ENCODE assay signal across 10 cellular contexts in genomic region chr9:89482056-89482784, GRCh38. TPM values are rescaled to one million over a fixed set of nuclear protein-coding genes. Genes with fewer than 3 reads are reported as not detected.
DNase-seq lines count a peak whose midpoint lies in the region; ATAC-seq and TF ChIP-seq lines count a peak whose summit lies in the region.
"Had no signal": no experiment of that assay in that cellular context is flagged by ENCODE, and none has a peak within 500 bp of the region (broad histone marks: within the 10 kb centered on the region; RNA-seq: fewer than 3 reads in every experiment).

No MANE protein-coding gene starts in this region.

- peak overlapping the region; percentile 82 to 97 (median 92) for H3K27ac Mint-ChIP-seq in CD8-positive, alpha-beta memory T cell
- peak overlapping the region; percentile 67 for H3K27ac Mint-ChIP-seq in WTC11

- TF ChIP-seq POLR2A in prostate gland (IDR thresholded peaks at IDR 0.05) = no peak

- POLR2A ChIA-PET in CD8-positive, alpha-beta memory T cell (lab: Charles Lee) = interaction anchor here (0.5 to 1.8 kb wide), 13 partner anchors 7 to 172 kb away, joined by 3 to 16 read pairs (median 4); partner anchors contain the start of gene CKS2
- POLR2A ChIA-PET in WTC11 (lab: Charles Lee) = no interaction called here

- peak overlapping the region; percentile 44 for H3K4me3 ChIP-seq in CD8-positive, alpha-beta memory T cell (ENCODE audit: low read length)
- H3K4me3 ChIP-seq in coronary artery = no peak overlapping the region
- no peak overlapping the region for H3K4me3 ChIP-seq in prostate gland

- H3K36me3 ChIP-seq in CD8-positive, alpha-beta memory T cell (ENCODE audit: insufficient read depth, low read length) = peaks cover 8% of the 10 kb centered on the region
- no peaks in the 10 kb centered on the region for H3K36me3 ChIP-seq in prostate gland

- peaks cover 0 to 3% (median 0%) of the 10 kb centered on the region in 5 donors for H3K9me3 Mint-ChIP-seq in CD8-positive, alpha-beta memory T cell
- peaks cover 7% of the 10 kb centered on the region; the same call in 1 of the 2 replicates for H3K9me3 Mint-ChIP-seq in WTC11

- H3K36me3 Mint-ChIP-seq in CD8-positive, alpha-beta memory T cell = peaks cover 10 to 60% (median 21%) of the 10 kb centered on the region in 3 donors
- peaks cover 19% of the 10 kb centered on the region for H3K36me3 Mint-ChIP-seq in WTC11

- peak overlapping the region; percentile 79 to 91 (median 88) for H3K4me3 Mint-ChIP-seq in CD8-positive, alpha-beta memory T cell
- H3K4me3 Mint-ChIP-seq in WTC11 = no peak overlapping the region

- intact Hi-C loops in prostate gland (cut with DNase I) = no loop called here

- H3K9me3 ChIP-seq in CD8-positive, alpha-beta memory T cell (ENCODE audit: low read length) = peaks cover 5% of the 10 kb centered on the region
- H3K9me3 ChIP-seq in prostate gland = no peaks in the 10 kb centered on the region

- H3K27ac ChIP-seq in CD8-positive, alpha-beta memory T cell (ENCODE audit: low read depth, low read length) = peak overlapping the region; percentile 27
- no peak overlapping the region for H3K27ac ChIP-seq in coronary artery
- no peak overlapping the region for H3K27ac ChIP-seq in prostate gland

- peaks cover 89 to 96% (median 95%) of the 10 kb centered on the region in 3 donors for H3K4me1 Mint-ChIP-seq in CD8-positive, alpha-beta memory T cell
- H3K4me1 Mint-ChIP-seq in WTC11 = peaks cover 56% of the 10 kb centered on the region

- ATAC-seq in WTC11 (no peak), HG02852 (IDR thresholded peaks at IDR 0.05; ENCODE audit: unreplicated experiment) (no peak)

- CTCF ChIA-PET in CD8-positive, alpha-beta memory T cell (lab: Charles Lee) = interaction anchor here (1.1 to 2.5 kb wide), 10 partner anchors 8 to 72 kb away, joined by 3 to 20 read pairs (median 4); no protein-coding TSS in a partner anchor
- CTCF ChIA-PET in WTC11 (lab: Charles Lee) = interaction anchor here (1.0 to 4.3 kb wide), 4 partner anchors 53 to 112 kb away, joined by 3 to 12 read pairs (median 4); no protein-coding TSS in a partner anchor

- TF ChIP-seq CTCF in WTC11 (IDR thresholded peaks at IDR 0.05) (no peak), coronary artery (IDR thresholded peaks at IDR 0.05) (no peak), prostate gland (IDR thresholded peaks at IDR 0.05) (no peak)

- H3K27me3 ChIP-seq in CD8-positive, alpha-beta memory T cell (ENCODE audit: insufficient read depth, low read length, poor library complexity, severe bottlenecking) = no peaks in the 10 kb centered on the region
- H3K27me3 ChIP-seq in prostate gland (replicated peaks; ENCODE audit: insufficient read depth) = no peaks in the 10 kb centered on the region

- peak in 1 of 5 donors; percentile 38 for DNase-seq in CD8-positive, alpha-beta memory T cell
- DNase-seq in WTC11 (ENCODE audit: low spot score) (no peak), coronary artery (ENCODE audit: low spot score) (peak; percentile 11), pons (ENCODE audit: low spot score) (peak; percentile 85), prostate gland (ENCODE audit: low spot score) (no peak), NCI-H1417 treated with DMSO at 0.1 percent for 48 hours (lab: John Stamatoyannopoulos, UW) (no peak), SIG-M5 treated with dmso at 0.1 percent for 504 hours (lab: John Stamatoyannopoulos, UW; ENCODE audit: unreplicated experiment) (no peak)
- DNase-seq: COR-L47, NCI-H774 had no signal

- H3K27me3 Mint-ChIP-seq in CD8-positive, alpha-beta memory T cell = no peaks in the 10 kb centered on the region
- no peaks in the 10 kb centered on the region for H3K27me3 Mint-ChIP-seq in WTC11 (ENCODE audit: low read depth)

- 73% methylated on average over 14 of the region's 14 CpGs for WGBS in prostate gland

- H3K4me1 ChIP-seq in CD8-positive, alpha-beta memory T cell (ENCODE audit: insufficient read depth, low read length) = peaks cover 84% of the 10 kb centered on the region
- H3K4me1 ChIP-seq in prostate gland (replicated peaks) = peaks cover 4% of the 10 kb centered on the region

TF ChIP-seq in WTC11, 78 proteins besides CTCF, POLR2A, EP300 and RAD21:
- no peak for TF ChIP-seq SMAD3 (CRISPR knock-in tag; IDR thresholded peaks at IDR 0.05; ENCODE audit: borderline replicate concordance)
- no peak for TF ChIP-seq ETV6 (CRISPR knock-in tag; IDR thresholded peaks at IDR 0.05)

RNA-seq across cellular contexts. Expression of gene SEMA4D, which starts 15.7 kb away (rescaled TPM):
- total RNA-seq in CD8-positive, alpha-beta memory T cell = 100 to 1,000 TPM; 238 to 243 TPM
- polyA plus RNA-seq in CD8-positive, alpha-beta memory T cell = 227 TPM
- total RNA-seq in WTC11 (2021) = 60.5 to 67.8 TPM (median 65.2 TPM) in 3 replicates
- total RNA-seq in prostate gland = 10 to 100 TPM; 17.1 to 52.7 TPM

Comparison
In these comparisons a context has a peak if more than half of its experiments do, and no peak if none do; other contexts are left out.
1. DNase-seq: peak in coronary artery (single experiment) and pons (single experiment); none in WTC11 (single experiment), prostate gland (single experiment), NCI-H1417 treated with DMSO at 0.1 percent for 48 hours (single experiment) and SIG-M5 treated with dmso at 0.1 percent for 504 hours (single experiment).